In the genomic region with DNA sequence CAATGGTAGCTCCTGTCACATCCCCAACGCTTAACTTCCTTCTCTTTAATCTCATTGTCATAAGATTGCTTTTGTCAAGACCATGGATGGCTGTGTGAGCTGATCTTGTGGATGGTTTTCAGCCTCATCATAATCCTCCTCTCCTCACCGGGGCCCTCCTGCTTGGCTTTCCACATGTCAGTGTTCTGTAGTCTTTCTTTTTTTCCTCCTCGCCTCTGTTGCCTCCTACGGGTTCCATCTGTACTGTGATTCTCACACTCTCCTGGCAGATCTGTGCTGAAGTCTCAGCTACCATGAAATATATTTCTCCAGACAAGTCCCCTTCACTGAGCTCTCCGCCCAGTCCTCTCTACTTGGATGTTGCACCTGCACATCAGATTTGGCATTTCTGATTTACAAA, we compare ENCODE assay signal across 19 cellular contexts. TPM values are rescaled to one million over a fixed set of nuclear protein-coding genes. Genes with fewer than 3 reads are reported as not detected.
A peak's percentile ranks its signal among the peaks of the same experiment; 100 is the strongest.
DNase-seq lines count a peak whose midpoint lies in the region; ATAC-seq and TF ChIP-seq lines count a peak whose summit lies in the region.
"Had no signal": no experiment of that assay in that cellular context is flagged by ENCODE, and none has a peak within 500 bp of the region (broad histone marks: within the 10 kb centered on the region; RNA-seq: fewer than 3 reads in every experiment).

No MANE protein-coding gene starts in this region.

- H3K36me3 Mint-ChIP-seq in T-helper 2 cell treated with Interferon-gamma antibody and Interleukin-4, amounts not matched to agents 5 μg/mL and 100 μg/mL, for 36 hours (ENCODE audit: low read depth) = peaks cover 49% of the 10 kb centered on the region
- peaks cover 52% of the 10 kb centered on the region for H3K36me3 Mint-ChIP-seq in brain

- H3K27me3 Mint-ChIP-seq in T-helper 2 cell treated with Interferon-gamma antibody and Interleukin-4, amounts not matched to agents 5 μg/mL and 100 μg/mL, for 36 hours (ENCODE audit: low read depth) = no peaks in the 10 kb centered on the region
- no peaks in the 10 kb centered on the region for H3K27me3 Mint-ChIP-seq in brain

- DNase-seq in T-helper 2 cell treated with Interferon-gamma antibody and Interleukin-4, amounts not matched to agents 5 μg/mL and 100 μg/mL, for 36 hours (ENCODE audit: low spot score) = no peak
- DNase-seq in T-helper 2 cell = no peak
- peak; percentile 60 for DNase-seq in G401 (ENCODE audit: low spot score)
- DNase-seq in occipital lobe (lab: John Stamatoyannopoulos, UW) = peak; percentile 32
- DNase-seq in NCI-H1694 (lab: John Stamatoyannopoulos, UW) = no peak
- DNase-seq: 8988T; DMS79; GOT3; NCI-H146; NCI-H2107; NCI-H226; NCI-H526; NK-92 treated with Interleukin-12 subunit alpha and Interleukin-12 subunit beta, amount 100 ng/mL, for 24 hours; OCI-M1; RPMI8226 had no signal

- ATAC-seq in GM21390 (IDR thresholded peaks at IDR 0.05; ENCODE audit: unreplicated experiment) (no peak), GM18498 (IDR thresholded peaks at IDR 0.05; ENCODE audit: unreplicated experiment) (no peak)
- ATAC-seq: K562 had no signal

- TF ChIP-seq CTCF in brain (conservative IDR thresholded peaks at IDR 0.05) = no peak

- H3K4me3 Mint-ChIP-seq in T-helper 2 cell treated with Interferon-gamma antibody and Interleukin-4, amounts not matched to agents 5 μg/mL and 100 μg/mL, for 36 hours = no peak overlapping the region
- peak overlapping the region in 1 of 5 experiments; percentile 48 for H3K4me3 Mint-ChIP-seq in brain

- peak overlapping the region; percentile 2 for H3K27ac Mint-ChIP-seq in T-helper 2 cell treated with Interferon-gamma antibody and Interleukin-4, amounts not matched to agents 5 μg/mL and 100 μg/mL, for 36 hours
- peak overlapping the region in 3 of 5 experiments; percentile 5 to 94 (median 24) for H3K27ac Mint-ChIP-seq in brain

- H3K4me1 Mint-ChIP-seq in T-helper 2 cell treated with Interferon-gamma antibody and Interleukin-4, amounts not matched to agents 5 μg/mL and 100 μg/mL, for 36 hours (ENCODE audit: low read depth) = peaks cover 27% of the 10 kb centered on the region
- peaks cover 25% of the 10 kb centered on the region for H3K4me1 Mint-ChIP-seq in brain

- no peaks in the 10 kb centered on the region for H3K9me3 Mint-ChIP-seq in T-helper 2 cell treated with Interferon-gamma antibody and Interleukin-4, amounts not matched to agents 5 μg/mL and 100 μg/mL, for 36 hours
- no peaks in the 10 kb centered on the region for H3K9me3 Mint-ChIP-seq in brain

- in situ Hi-C loops in G401 (cut with HindIII; ENCODE audit: low sequenced_read_pairs) = no loop called here

RNA-seq across cellular contexts. Expression of gene FAM120AOS, which starts 34.9 kb away (rescaled TPM):
- 60.9 and 70.7 TPM in 2 replicates for total RNA-seq in G401 (2014; rRNA removed; shearing (Covaris generic))
- polyA plus RNA-seq in brain (ENCODE audit: insufficient read depth, low read depth, low replicate concordance) = 50.5 TPM
- 24.8 TPM for total RNA-seq in occipital lobe

RNA-seq across cellular contexts. Expression of gene FAM120A, which starts 36.8 kb away (rescaled TPM):
- 37.6 and 38.9 TPM in 2 replicates for total RNA-seq in G401 (2014; rRNA removed; shearing (Covaris generic))
- polyA plus RNA-seq in brain (ENCODE audit: insufficient read depth, low read depth, low replicate concordance) = 61.7 TPM
- total RNA-seq in occipital lobe = 66.9 TPM

Comparison
In these comparisons a context has a peak if more than half of its experiments do, and no peak if none do; other contexts are left out.
1. DNase-seq: peak in G401 (single experiment) and occipital lobe (single experiment); none in T-helper 2 cell treated with Interferon-gamma antibody and Interleukin-4, amounts not matched to agents 5 μg/mL and 100 μg/mL, for 36 hours (single experiment), T-helper 2 cell (0 of 5) and NCI-H1694 (single experiment).